ENCODE assay signal across 27 cellular contexts in genomic region chr1:53093451-53093754, GRCh38. TPM values are rescaled to one million over a fixed set of nuclear protein-coding genes. Genes with fewer than 3 reads are reported as not detected.
"Had no signal": no experiment of that assay in that cellular context is flagged by ENCODE, and none has a peak within 500 bp of the region (broad histone marks: within the 10 kb centered on the region; RNA-seq: fewer than 3 reads in every experiment).

No MANE protein-coding gene starts in this region.

- H3K27me3 ChIP-seq: hepatocyte, neutrophil, ovary, right atrium auricular region, sigmoid colon, suprapubic skin, tibial artery, upper lobe of right lung had no signal

- H3K27ac ChIP-seq: hepatocyte, left ventricle myocardium inferior, neutrophil, ovary, right atrium auricular region, sigmoid colon, spleen, suprapubic skin, thoracic aorta, tibial artery, upper lobe of right lung had no signal

- H3K4me3 ChIP-seq: hepatocyte, left ventricle myocardium inferior, lung, mucosa of descending colon, ovary, right atrium auricular region, sigmoid colon, spleen, suprapubic skin, thoracic aorta, tibial artery, upper lobe of right lung had no signal

- H3K4me2 ChIP-seq: hepatocyte had no signal

- H3K79me2 ChIP-seq: hepatocyte had no signal

- H3K9me3 ChIP-seq: left ventricle myocardium inferior, ovary, right atrium auricular region, sigmoid colon, spleen, suprapubic skin, thoracic aorta, tibial artery, upper lobe of right lung had no signal

- H2AFZ ChIP-seq: hepatocyte had no signal

- H3K36me3 ChIP-seq: left ventricle myocardium inferior, neutrophil, ovary, right atrium auricular region, sigmoid colon, spleen, suprapubic skin, thoracic aorta, tibial artery, upper lobe of right lung had no signal

- ATAC-seq: mucosa of descending colon; naive thymus-derived CD4-positive, alpha-beta T cell; natural killer cell treated with Interleukin-12 subunit alpha and Interleukin-12 subunit beta and Interleukin-15 and Interleukin-18, amount 100 ng/mL, for 72 hours; stimulated activated effector memory CD8-positive, alpha-beta T cell treated with anti-CD3 and anti-CD28 coated beads, Interleukin-12 subunit alpha, Interleukin-12 subunit beta, amount 100 ng/mL, for 72 hours; upper lobe of right lung had no signal

- DNase-seq: islet precursor cell; left ventricle myocardium inferior; midbrain; mucosa of descending colon; naive thymus-derived CD4-positive, alpha-beta T cell; occipital lobe; ovary; sigmoid colon; spleen; stimulated activated CD4-positive, alpha-beta T cell treated with anti-CD3 and anti-CD28 coated beads, Interleukin-4, amount 100 ng/mL, for 24 hours; stimulated activated naive CD4-positive, alpha-beta T cell; tibial artery; upper lobe of right lung had no signal

- H3K4me1 ChIP-seq: spleen, suprapubic skin had no signal

RNA-seq across cellular contexts. Expression of gene PODN, which starts 31.4 kb away (rescaled TPM):
- total RNA-seq: kidney epithelial cell; natural killer cell treated with Interleukin-12 subunit alpha and Interleukin-12 subunit beta and Interleukin-15 and Interleukin-18, amount 100 ng/mL, for 72 hours had no signal
- polyA plus RNA-seq: naive thymus-derived CD4-positive, alpha-beta T cell had no signal

RNA-seq across cellular contexts. Expression of gene SLC1A7, which starts 49.0 kb away (rescaled TPM):
- total RNA-seq: hepatocyte, kidney epithelial cell, lower leg skin, occipital lobe, progenitor cell of endocrine pancreas, pulmonary artery endothelial cell, renal cortical epithelial cell, suprapubic skin had no signal
- polyA plus RNA-seq: hepatocyte; naive thymus-derived CD4-positive, alpha-beta T cell; neural cell had no signal
